Comparison of ENCODE assay signal across 23 cellular contexts in the genomic region with DNA sequence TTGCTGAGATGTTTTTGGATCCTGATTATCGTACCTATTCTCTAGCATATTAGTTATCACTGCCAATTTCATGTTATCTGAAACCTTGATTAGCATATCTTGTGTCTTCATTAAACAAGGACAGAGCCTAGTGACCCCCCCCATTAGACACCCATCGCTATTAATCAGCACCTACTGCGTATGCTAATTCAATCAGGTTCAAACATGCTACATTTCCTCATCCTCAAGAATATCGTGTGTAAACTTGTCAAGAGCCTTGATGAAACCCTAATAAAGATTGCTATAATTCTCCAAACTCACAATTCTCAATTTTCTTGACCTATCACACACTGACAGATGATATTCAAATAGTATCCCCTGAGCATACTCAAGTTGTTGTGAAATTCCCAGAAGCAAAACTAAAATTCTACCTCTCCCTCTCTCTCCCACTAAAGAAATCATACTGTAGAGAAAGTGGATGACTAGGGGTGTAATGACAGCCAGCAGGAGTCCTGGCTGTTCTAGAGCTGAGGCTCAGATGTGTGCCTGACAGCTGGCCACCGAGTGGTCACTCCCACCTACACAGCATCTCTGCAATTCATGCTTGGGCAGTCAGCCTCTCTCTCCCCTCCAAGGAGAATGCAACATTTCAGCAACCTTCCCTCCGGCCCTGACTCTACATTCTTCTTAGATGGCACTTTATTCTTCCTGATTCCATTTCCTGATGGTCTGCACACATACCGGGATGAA.
"Had no signal": no experiment of that assay in that cellular context is flagged by ENCODE, and none has a peak within 500 bp of the region (broad histone marks: within the 10 kb centered on the region; RNA-seq: fewer than 3 reads in every experiment).

No MANE protein-coding gene starts in this region.

- H3K79me2 ChIP-seq: parathyroid adenoma had no signal

- FAIRE-seq: colon had no signal

- DNase-seq: dorsolateral prefrontal cortex; effector CD4-positive, alpha-beta T cell; foreskin fibroblast; heart right ventricle; hippocampal formation; immature natural killer cell; islet precursor cell; kidney glomerular epithelial cell; left lung; mesendoderm; midbrain; naive thymus-derived CD4-positive, alpha-beta T cell; right lobe of liver; small intestine; stimulated activated CD4-positive, alpha-beta T cell treated with anti-CD3 and anti-CD28 coated beads, Interleukin-15, amount 100 ng/mL, for 24 hours; stimulated activated CD4-positive, alpha-beta T cell treated with anti-CD3 and anti-CD28 coated beads, Interleukin-2, amount 100 ng/mL, for 48 hours; stimulated activated naive B cell treated with anti-CD40 and anti-IgM and Interleukin-4, amounts not matched to agents 10 μg/mL and 1 μg/mL and 100 μg/mL, for 72 hours; transverse colon had no signal

- H3K4me1 ChIP-seq: gastroesophageal sphincter, heart right ventricle, left lung, neural progenitor cell, parathyroid adenoma, right lobe of liver, suprapubic skin, transverse colon had no signal

- H3K36me3 ChIP-seq: gastroesophageal sphincter, heart right ventricle, left lung, neural progenitor cell, right lobe of liver, suprapubic skin, transverse colon had no signal

- H3K4me2 ChIP-seq: neural progenitor cell had no signal

- H3K9ac ChIP-seq: neural progenitor cell, parathyroid adenoma had no signal

- H3K27ac ChIP-seq: dorsolateral prefrontal cortex, gastroesophageal sphincter, heart right ventricle, left lung, neural progenitor cell, parathyroid adenoma, right lobe of liver, suprapubic skin, transverse colon had no signal

- H3K4me3 ChIP-seq: dorsolateral prefrontal cortex, gastroesophageal sphincter, heart right ventricle, left lung, neural progenitor cell, right lobe of liver, suprapubic skin, transverse colon had no signal

- H3K9me3 ChIP-seq: right lobe of liver, suprapubic skin, transverse colon had no signal

- H2AFZ ChIP-seq: neural progenitor cell, parathyroid adenoma had no signal

- ATAC-seq: gastroesophageal sphincter; heart right ventricle; left lung; naive thymus-derived CD4-positive, alpha-beta T cell; right lobe of liver; stimulated activated naive B cell treated with anti-CD40 and anti-IgM and Interleukin-4, amounts not matched to agents 10 μg/mL and 1 μg/mL and 100 μg/mL, for 72 hours had no signal

- H3K27me3 ChIP-seq: left lung, neural progenitor cell, right lobe of liver, suprapubic skin, transverse colon had no signal
